ENCODE assay signal across 16 cellular contexts in genomic region chr6:170221052-170221752, GRCh38.
A peak's percentile ranks its signal among the peaks of the same experiment; 100 is the strongest.
DNase-seq lines count a peak whose midpoint lies in the region; ATAC-seq and TF ChIP-seq lines count a peak whose summit lies in the region.
"Had no signal": no experiment of that assay in that cellular context is flagged by ENCODE, and none has a peak within 500 bp of the region (broad histone marks: within the 10 kb centered on the region; RNA-seq: fewer than 3 reads in every experiment).

No MANE protein-coding gene starts in this region.

- ATAC-seq in Right ventricle myocardium inferior (no peak), GM19324 (IDR thresholded peaks at IDR 0.05; ENCODE audit: low FRiP score, unreplicated experiment) (no peak), GM18861 (IDR thresholded peaks at IDR 0.05; ENCODE audit: unreplicated experiment) (no peak)

- peak; percentile 70 for DNase-seq in cardiac septum (ENCODE audit: low spot score)
- DNase-seq in Right ventricle myocardium inferior (ENCODE audit: missing footprints) = no peak
- peak; percentile 6 to 43 for DNase-seq in NOMO-1 (lab: John Stamatoyannopoulos, UW; ENCODE audit: unreplicated experiment in 2 of 2)
- DNase-seq in ecto neural progenitor cell (ENCODE audit: low spot score) = peak; percentile 28
- peak; percentile 13 for DNase-seq in testis
- DNase-seq in pons (ENCODE audit: low spot score) = no peak
- DNase-seq: activated CD4-positive, alpha-beta T cell treated with anti-CD3 and anti-CD28 coated beads for 1 hour; activated T-cell treated with anti-CD3 and anti-CD28 coated beads, Interleukin-2, amount 50 U/mL, for 1 hour; COR-L47; esophagus squamous epithelium; glutamatergic neuron; NCI-H1092; SIG-M5; substantia nigra had no signal

- no peaks in the 10 kb centered on the region for H3K36me3 ChIP-seq in testis (ENCODE audit: low read depth, missing control alignments)
- H3K36me3 ChIP-seq: esophagus squamous epithelium had no signal

- no peak overlapping the region for H3K27ac ChIP-seq in testis
- H3K27ac ChIP-seq: esophagus squamous epithelium had no signal

- H3K4me3 ChIP-seq in testis = no peak overlapping the region
- H3K4me3 ChIP-seq: esophagus squamous epithelium had no signal

- no peaks in the 10 kb centered on the region for H3K4me1 ChIP-seq in testis

- no peaks in the 10 kb centered on the region for H3K27me3 ChIP-seq in testis

- TF ChIP-seq POLR2A in testis (IDR thresholded peaks at IDR 0.05) = no peak

- WGBS in testis, 2 donors = 66 to 80% methylated on average over 29 of the region's 29 CpGs

- intact Hi-C loops in cardiac septum (cut with DNase I) (no loop called here), Right ventricle myocardium inferior (cut with DNase I) (no loop called here), testis (cut with DNase I; ENCODE audit: low total_unique reads) (no loop called here)

- TF ChIP-seq CTCF in testis (IDR thresholded peaks at IDR 0.05) = no peak

- no peaks in the 10 kb centered on the region for H3K9me3 ChIP-seq in testis
- H3K9me3 ChIP-seq: esophagus squamous epithelium had no signal

Comparison
In these comparisons a context has a peak if more than half of its experiments do, and no peak if none do; other contexts are left out.
1. DNase-seq: peak in cardiac septum (single experiment), NOMO-1 (2 of 2), ecto neural progenitor cell (single experiment) and testis (single experiment); none in Right ventricle myocardium inferior (single experiment) and pons (single experiment).